In genomic region chr3:130508970-130509369, GRCh38 we compare ENCODE assay signal across 24 cellular contexts. TPM values are rescaled to one million over a fixed set of nuclear protein-coding genes. Genes with fewer than 3 reads are reported as not detected.
A peak's percentile ranks its signal among the peaks of the same experiment; 100 is the strongest.
DNase-seq lines count a peak whose midpoint lies in the region; ATAC-seq, FAIRE-seq and TF ChIP-seq lines count a peak whose summit lies in the region.
"Had no signal": no experiment of that assay in that cellular context is flagged by ENCODE, and none has a peak within 500 bp of the region (broad histone marks: within the 10 kb centered on the region; RNA-seq: fewer than 3 reads in every experiment).

No MANE protein-coding gene starts in this region.

- CTCF ChIA-PET in activated CD8-positive, alpha-beta T cell treated with anti-CD3 and anti-CD28 coated beads for 36 hours (lab: Charles Lee) = no interaction called here

- no peak overlapping the region for H3K27ac Mint-ChIP-seq in activated CD8-positive, alpha-beta T cell treated with anti-CD3 and anti-CD28 coated beads for 36 hours
- H3K27ac Mint-ChIP-seq: activated naive CD4-positive, alpha-beta T cell treated with anti-CD3 and anti-CD28 coated beads, Interleukin-2, amount 10 ng/mL, durations not matched to agents 7 days and 5 days; activated T-cell treated with anti-CD3 and anti-CD28 coated beads, Interleukin-2, amount 50 U/mL, for 24 hours; CD8-positive, alpha-beta memory T cell; stimulated activated naive B cell treated with anti-CD40 and anti-IgM and Interleukin-4, amounts not matched to agents 10 μg/mL and 1 μg/mL and 100 μg/mL, for 72 hours; T-cell had no signal

- no peaks in the 10 kb centered on the region for H3K9me3 ChIP-seq in right atrium auricular region
- H3K9me3 ChIP-seq: MG63, tibial artery had no signal

- H3K36me3 ChIP-seq in right atrium auricular region = no peaks in the 10 kb centered on the region
- H3K36me3 ChIP-seq: brain microvascular endothelial cell, MG63, tibial artery had no signal

- FAIRE-seq in RCC 7860 (lab: Jason Lieb, UNC) = no peak

- no peaks in the 10 kb centered on the region for H3K4me1 ChIP-seq in right atrium auricular region
- H3K4me1 ChIP-seq: tibial artery had no signal

- H3K4me3 ChIP-seq in choroid plexus epithelial cell (ENCODE audit: low read depth, low read length) (no peak overlapping the region), right atrium auricular region (no peak overlapping the region)
- H3K4me3 ChIP-seq: dorsolateral prefrontal cortex, MG63, tibial artery had no signal

- H3K27ac ChIP-seq in right atrium auricular region = no peak overlapping the region
- H3K27ac ChIP-seq: brain microvascular endothelial cell, dorsolateral prefrontal cortex, tibial artery had no signal

- no peaks in the 10 kb centered on the region for H3K36me3 Mint-ChIP-seq in activated CD8-positive, alpha-beta T cell treated with anti-CD3 and anti-CD28 coated beads for 36 hours (ENCODE audit: low read depth)
- H3K36me3 Mint-ChIP-seq: activated naive CD4-positive, alpha-beta T cell treated with anti-CD3 and anti-CD28 coated beads, Interleukin-2, amount 10 ng/mL, durations not matched to agents 7 days and 5 days; CD8-positive, alpha-beta memory T cell; stimulated activated naive B cell treated with anti-CD40 and anti-IgM and Interleukin-4, amounts not matched to agents 10 μg/mL and 1 μg/mL and 100 μg/mL, for 72 hours; T-cell had no signal

- no peak for ATAC-seq in activated CD8-positive, alpha-beta T cell treated with anti-CD3 and anti-CD28 coated beads for 36 hours
- ATAC-seq: stimulated activated naive B cell treated with anti-CD40 and anti-IgM and Interleukin-4, amounts not matched to agents 10 μg/mL and 1 μg/mL and 100 μg/mL, for 72 hours; T-cell had no signal

- intact Hi-C loops in activated CD8-positive, alpha-beta T cell treated with anti-CD3 and anti-CD28 coated beads for 36 hours (cut with micrococcal nuclease) = no loop called here

- DNase-seq in GM03348 (ENCODE audit: low spot score) (peak; percentile 10), choroid plexus epithelial cell (ENCODE audit: low read depth) (peak; percentile 18), right atrium auricular region (ENCODE audit: low spot score) (peak; percentile 63), retina (peak; percentile 43), RCC 7860 (ENCODE audit: low spot score) (no peak), cerebellum (ENCODE audit: low spot score) (no peak)
- DNase-seq in activated CD8-positive, alpha-beta T cell treated with anti-CD3 and anti-CD28 coated beads for 36 hours = no peak
- no peak for DNase-seq in central memory CD4-positive, alpha-beta T cell
- DNase-seq: activated CD4-positive, alpha-beta T cell treated with anti-CD3 and anti-CD28 coated beads, Interleukin-2, amount 50 U/mL, for 4 hours; activated naive CD4-positive, alpha-beta T cell treated with anti-CD3 and anti-CD28 coated beads, Interleukin-2, amount 10 ng/mL, durations not matched to agents 7 days and 5 days; activated T-cell treated with anti-CD3 and anti-CD28 coated beads, Interleukin-2, amount 50 U/mL, for 24 hours; brain microvascular endothelial cell; CD8-positive, alpha-beta memory T cell; dorsolateral prefrontal cortex; GOT3; head of caudate nucleus; mesendoderm; MG63; NCI-H146; stimulated activated naive B cell treated with anti-CD40 and anti-IgM and Interleukin-4, amounts not matched to agents 10 μg/mL and 1 μg/mL and 100 μg/mL, for 72 hours; T-cell; tibial artery had no signal

- peaks cover 13% of the 10 kb centered on the region for H3K27me3 Mint-ChIP-seq in activated CD8-positive, alpha-beta T cell treated with anti-CD3 and anti-CD28 coated beads for 36 hours
- H3K27me3 Mint-ChIP-seq: activated naive CD4-positive, alpha-beta T cell treated with anti-CD3 and anti-CD28 coated beads, Interleukin-2, amount 10 ng/mL, durations not matched to agents 7 days and 5 days had no signal

- H3K4me1 Mint-ChIP-seq in activated CD8-positive, alpha-beta T cell treated with anti-CD3 and anti-CD28 coated beads for 36 hours (ENCODE audit: low read depth) = no peaks in the 10 kb centered on the region
- H3K4me1 Mint-ChIP-seq: activated naive CD4-positive, alpha-beta T cell treated with anti-CD3 and anti-CD28 coated beads, Interleukin-2, amount 10 ng/mL, durations not matched to agents 7 days and 5 days; CD8-positive, alpha-beta memory T cell; stimulated activated naive B cell treated with anti-CD40 and anti-IgM and Interleukin-4, amounts not matched to agents 10 μg/mL and 1 μg/mL and 100 μg/mL, for 72 hours; T-cell had no signal

- TF ChIP-seq CTCF in choroid plexus epithelial cell (conservative IDR thresholded peaks at IDR 0.05; ENCODE audit: low read depth, low read length) (no peak), right atrium auricular region (IDR thresholded peaks at IDR 0.05) (no peak)
- TF ChIP-seq CTCF in activated CD8-positive, alpha-beta T cell treated with anti-CD3 and anti-CD28 coated beads for 36 hours (IDR thresholded peaks at IDR 0.05) = no peak

- no peaks in the 10 kb centered on the region for H3K9me3 Mint-ChIP-seq in activated CD8-positive, alpha-beta T cell treated with anti-CD3 and anti-CD28 coated beads for 36 hours
- H3K9me3 Mint-ChIP-seq: activated naive CD4-positive, alpha-beta T cell treated with anti-CD3 and anti-CD28 coated beads, Interleukin-2, amount 10 ng/mL, durations not matched to agents 7 days and 5 days; activated T-cell treated with anti-CD3 and anti-CD28 coated beads, Interleukin-2, amount 50 U/mL, for 24 hours; CD8-positive, alpha-beta memory T cell; stimulated activated naive B cell treated with anti-CD40 and anti-IgM and Interleukin-4, amounts not matched to agents 10 μg/mL and 1 μg/mL and 100 μg/mL, for 72 hours had no signal

- POLR2A ChIA-PET in activated CD8-positive, alpha-beta T cell treated with anti-CD3 and anti-CD28 coated beads for 36 hours (lab: Charles Lee) = no interaction called here

- no peaks in the 10 kb centered on the region for H3K27me3 ChIP-seq in right atrium auricular region
- H3K27me3 ChIP-seq: brain microvascular endothelial cell, tibial artery had no signal

- no peak overlapping the region for H3K4me3 Mint-ChIP-seq in activated CD8-positive, alpha-beta T cell treated with anti-CD3 and anti-CD28 coated beads for 36 hours
- H3K4me3 Mint-ChIP-seq: activated naive CD4-positive, alpha-beta T cell treated with anti-CD3 and anti-CD28 coated beads, Interleukin-2, amount 10 ng/mL, durations not matched to agents 7 days and 5 days; activated T-cell treated with anti-CD3 and anti-CD28 coated beads, Interleukin-2, amount 50 U/mL, for 24 hours; CD8-positive, alpha-beta memory T cell; stimulated activated naive B cell treated with anti-CD40 and anti-IgM and Interleukin-4, amounts not matched to agents 10 μg/mL and 1 μg/mL and 100 μg/mL, for 72 hours; T-cell had no signal

RNA-seq across cellular contexts. Expression of gene COL6A6, which starts 8.0 kb away (rescaled TPM):
- total RNA-seq in right atrium auricular region = 1 to 10 TPM in 1 of 2 donors, under 1 TPM in 1; 0.83 to 4.0 TPM
- total RNA-seq in activated CD8-positive, alpha-beta T cell treated with anti-CD3 and anti-CD28 coated beads for 36 hours = not detected
- 5.4 TPM for total RNA-seq in cerebellum
- total RNA-seq: CD8-positive, alpha-beta memory T cell; NCI-H460; pulmonary artery endothelial cell had no signal

Comparison
In these comparisons a context has a peak if more than half of its experiments do, and no peak if none do; other contexts are left out.
1. DNase-seq: peak in GM03348 (single experiment), choroid plexus epithelial cell (single experiment), right atrium auricular region (single experiment) and retina (single experiment); none in RCC 7860 (single experiment), activated CD8-positive, alpha-beta T cell treated with anti-CD3 and anti-CD28 coated beads for 36 hours (single experiment), cerebellum (single experiment) and central memory CD4-positive, alpha-beta T cell (single experiment).